In genomic region chr4:6221296-6221850, GRCh38 we compare ENCODE assay signal across 10 cellular contexts. TPM values are rescaled to one million over a fixed set of nuclear protein-coding genes. Genes with fewer than 3 reads are reported as not detected.
DNase-seq lines count a peak whose midpoint lies in the region; ATAC-seq and TF ChIP-seq lines count a peak whose summit lies in the region.
"Had no signal": no experiment of that assay in that cellular context is flagged by ENCODE, and none has a peak within 500 bp of the region (broad histone marks: within the 10 kb centered on the region; RNA-seq: fewer than 3 reads in every experiment).

No MANE protein-coding gene starts in this region.

- H3K9ac ChIP-seq in HUES64 (ENCODE audit: low read depth, low read length): no peak overlapping the region

- peaks cover 20 to 43% (median 30%) of the 10 kb centered on the region in 3 donors for H3K27me3 Mint-ChIP-seq in CD14-positive monocyte (ENCODE audit: low read depth in 3 of 3)
- peaks cover 65% of the 10 kb centered on the region for H3K27me3 Mint-ChIP-seq in chondrocyte (ENCODE audit: low read depth)
- H3K27me3 Mint-ChIP-seq in natural killer cell treated with Interleukin-12 subunit alpha and Interleukin-12 subunit beta and Interleukin-15 and Interleukin-18, amount 100 ng/mL, for 72 hours: peaks cover 31 to 38% of the 10 kb centered on the region in 2 donors

- no peak overlapping the region for H3K27ac ChIP-seq in HUES64 (ENCODE audit: low read depth, low read length)

- H3K36me3 ChIP-seq in HUES64 (ENCODE audit: insufficient read depth, low read length): no peaks in the 10 kb centered on the region

- H3K4me3 ChIP-seq in HUES64 (ENCODE audit: low read length): peak overlapping the region; percentile 79
- H3K4me3 ChIP-seq: lung had no signal

- H3K9me3 ChIP-seq in HUES64 (ENCODE audit: insufficient read depth, low read depth, low read length): no peaks in the 10 kb centered on the region

- intact Hi-C loops in CD14-positive monocyte (cut with micrococcal nuclease): no loop called here

- H3K4me1 Mint-ChIP-seq in CD14-positive monocyte (peaks cover 2% of the 10 kb centered on the region), chondrocyte (ENCODE audit: low read depth) (no peaks in the 10 kb centered on the region)
- H3K4me1 Mint-ChIP-seq in natural killer cell treated with Interleukin-12 subunit alpha and Interleukin-12 subunit beta and Interleukin-15 and Interleukin-18, amount 100 ng/mL, for 72 hours (ENCODE audit: low read depth in 2 of 2): peaks cover 0 to 15% of the 10 kb centered on the region in 2 donors
- H3K4me1 Mint-ChIP-seq: activated CD4-positive, alpha-beta T cell treated with anti-CD3 and anti-CD28 coated beads, Interleukin-2, amount 10 ng/mL, durations not matched to agents 7 days and 5 days had no signal

- H3K36me3 Mint-ChIP-seq in CD14-positive monocyte (peaks cover 3 to 8% of the 10 kb centered on the region in 2 donors), chondrocyte (ENCODE audit: low read depth) (peaks cover 4% of the 10 kb centered on the region)
- H3K36me3 Mint-ChIP-seq in natural killer cell treated with Interleukin-12 subunit alpha and Interleukin-12 subunit beta and Interleukin-15 and Interleukin-18, amount 100 ng/mL, for 72 hours: no peaks in the 10 kb centered on the region

- WGBS in HUES64: 16% methylated on average over 16 of the region's 17 CpGs

- peaks cover 46% of the 10 kb centered on the region for H3K27me3 ChIP-seq in HUES64 (ENCODE audit: insufficient read depth, low read length)

- TF ChIP-seq CTCF in CD14-positive monocyte (IDR thresholded peaks at IDR 0.05) (no peak), chondrocyte (IDR thresholded peaks at IDR 0.05) (no peak)

- peak; percentile 25 for DNase-seq in CD14-positive monocyte (ENCODE audit: low spot score)
- no peak for DNase-seq in chondrocyte (ENCODE audit: low spot score)
- DNase-seq in natural killer cell treated with Interleukin-12 subunit alpha and Interleukin-12 subunit beta and Interleukin-15 and Interleukin-18, amount 100 ng/mL, for 72 hours (ENCODE audit: low spot score): no peak
- DNase-seq in activated effector memory CD4-positive, alpha-beta T cell treated with anti-CD3 and anti-CD28 coated beads, Interleukin-2, amount 50 U/mL, for 16 hours: no peak
- DNase-seq in NCI-H187 treated with DMSO at 0.1 percent for 48 hours (lab: John Stamatoyannopoulos, UW): no peak
- DNase-seq: activated CD4-positive, alpha-beta T cell treated with anti-CD3 and anti-CD28 coated beads, Interleukin-2, amount 10 ng/mL, durations not matched to agents 7 days and 5 days had no signal

- H3K4me3 Mint-ChIP-seq in CD14-positive monocyte: peak overlapping the region in 1 of 2 donors; percentile 69
- H3K4me3 Mint-ChIP-seq in chondrocyte (ENCODE audit: unreplicated experiment): peak overlapping the region; percentile 44
- peak overlapping the region; percentile 41 for H3K4me3 Mint-ChIP-seq in natural killer cell treated with Interleukin-12 subunit alpha and Interleukin-12 subunit beta and Interleukin-15 and Interleukin-18, amount 100 ng/mL, for 72 hours
- H3K4me3 Mint-ChIP-seq: activated CD4-positive, alpha-beta T cell treated with anti-CD3 and anti-CD28 coated beads, Interleukin-2, amount 10 ng/mL, durations not matched to agents 7 days and 5 days had no signal

- H3K27ac Mint-ChIP-seq in CD14-positive monocyte: no peak overlapping the region
- H3K27ac Mint-ChIP-seq in chondrocyte (ENCODE audit: unreplicated experiment): no peak overlapping the region
- H3K27ac Mint-ChIP-seq in natural killer cell treated with Interleukin-12 subunit alpha and Interleukin-12 subunit beta and Interleukin-15 and Interleukin-18, amount 100 ng/mL, for 72 hours: no peak overlapping the region
- H3K27ac Mint-ChIP-seq: activated CD4-positive, alpha-beta T cell treated with anti-CD3 and anti-CD28 coated beads, Interleukin-2, amount 10 ng/mL, durations not matched to agents 7 days and 5 days had no signal

- no peak for ATAC-seq in natural killer cell treated with Interleukin-12 subunit alpha and Interleukin-12 subunit beta and Interleukin-15 and Interleukin-18, amount 100 ng/mL, for 72 hours
- ATAC-seq in GM21786 (IDR thresholded peaks at IDR 0.05; ENCODE audit: unreplicated experiment) (no peak), GM19397 (IDR thresholded peaks at IDR 0.05; ENCODE audit: unreplicated experiment) (no peak)

- H3K9me3 Mint-ChIP-seq in CD14-positive monocyte (peaks cover 8 to 18% (median 15%) of the 10 kb centered on the region in 7 donors), chondrocyte (ENCODE audit: low read depth) (peaks cover 5% of the 10 kb centered on the region)
- no peaks in the 10 kb centered on the region for H3K9me3 Mint-ChIP-seq in natural killer cell treated with Interleukin-12 subunit alpha and Interleukin-12 subunit beta and Interleukin-15 and Interleukin-18, amount 100 ng/mL, for 72 hours
- H3K9me3 Mint-ChIP-seq: activated CD4-positive, alpha-beta T cell treated with anti-CD3 and anti-CD28 coated beads, Interleukin-2, amount 10 ng/mL, durations not matched to agents 7 days and 5 days had no signal

- no peaks in the 10 kb centered on the region for H3K4me1 ChIP-seq in HUES64 (ENCODE audit: insufficient read depth, low read length)

RNA-seq across cellular contexts. Expression of gene JAKMIP1, which starts 21.0 kb away (rescaled TPM):
- under 1 TPM in 1 of 2 donors, not detected in 1; 0.08 TPM for polyA plus RNA-seq in CD14-positive monocyte
- 1.7 TPM for polyA plus RNA-seq in HUES64 (2013, experiment 1 of 2)
- polyA plus RNA-seq in HUES64 (2013, experiment 2 of 2): 3.0 TPM
- 0.10 TPM in 1 of 3 replicates, not detected in the others for total RNA-seq in chondrocyte
- 10 to 100 TPM; 16.3 to 66.7 TPM for total RNA-seq in natural killer cell treated with Interleukin-12 subunit alpha and Interleukin-12 subunit beta and Interleukin-15 and Interleukin-18, amount 100 ng/mL, for 72 hours

RNA-seq across cellular contexts. Expression of gene WFS1, which starts 48.3 kb away (rescaled TPM):
- under 1 TPM; 0.39 to 0.93 TPM for polyA plus RNA-seq in CD14-positive monocyte
- polyA plus RNA-seq in HUES64 (2013, experiment 1 of 2): 18.6 TPM
- polyA plus RNA-seq in HUES64 (2013, experiment 2 of 2): 21.6 TPM
- 47.7 to 54.6 TPM (median 48.0 TPM) in 3 replicates for total RNA-seq in chondrocyte
- total RNA-seq in natural killer cell treated with Interleukin-12 subunit alpha and Interleukin-12 subunit beta and Interleukin-15 and Interleukin-18, amount 100 ng/mL, for 72 hours: 1 to 10 TPM; 3.1 to 7.4 TPM

Comparison
In these comparisons a context has a peak if more than half of its experiments do, and no peak if none do; other contexts are left out.
1. RNA of gene JAKMIP1, which starts 21.0 kb away (total RNA-seq): 16.3 to 66.7 TPM in natural killer cell treated with Interleukin-12 subunit alpha and Interleukin-12 subunit beta and Interleukin-15 and Interleukin-18, amount 100 ng/mL, for 72 hours; 0.10 TPM in chondrocyte; every median in the first group is over 10 times any median in the second.